1 cellular context compared by ENCODE assay signal in the genomic region with DNA sequence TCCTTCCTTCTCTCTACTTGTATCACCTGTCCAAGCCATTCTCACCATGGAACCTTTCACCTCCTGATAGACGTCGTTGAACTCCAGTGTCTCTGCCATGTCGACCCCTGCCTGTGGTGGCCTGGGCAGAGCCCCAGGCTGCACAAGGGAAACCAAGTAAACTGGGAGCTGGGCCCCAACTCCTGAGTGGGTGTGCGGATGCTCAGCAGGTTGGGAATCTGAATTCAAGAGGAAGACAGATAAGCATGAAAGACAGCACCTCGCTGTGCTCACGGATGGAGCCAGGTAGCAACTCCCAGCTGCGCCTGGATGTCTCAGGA.
TF ChIP-seq lines count a peak whose summit lies in the region.

No MANE protein-coding gene starts in this region.

TF ChIP-seq in IMR-90, 13 proteins besides CTCF, POLR2A, EP300 and RAD21:
- no peak for TF ChIP-seq SMC3 (IDR thresholded peaks at IDR 0.05; ENCODE audit: low read depth, low read length)
- TF ChIP-seq, protein P1, sequence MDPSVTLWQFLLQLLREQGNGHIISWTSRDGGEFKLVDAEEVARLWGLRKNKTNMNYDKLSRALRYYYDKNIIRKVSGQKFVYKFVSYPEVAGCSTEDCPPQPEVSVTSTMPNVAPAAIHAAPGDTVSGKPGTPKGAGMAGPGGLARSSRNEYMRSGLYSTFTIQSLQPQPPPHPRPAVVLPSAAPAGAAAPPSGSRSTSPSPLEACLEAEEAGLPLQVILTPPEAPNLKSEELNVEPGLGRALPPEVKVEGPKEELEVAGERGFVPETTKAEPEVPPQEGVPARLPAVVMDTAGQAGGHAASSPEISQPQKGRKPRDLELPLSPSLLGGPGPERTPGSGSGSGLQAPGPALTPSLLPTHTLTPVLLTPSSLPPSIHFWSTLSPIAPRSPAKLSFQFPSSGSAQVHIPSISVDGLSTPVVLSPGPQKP (IDR thresholded peaks at IDR 0.05; ENCODE audit: borderline replicate concordance, low read depth, low read length), result no peak
- no peak for TF ChIP-seq RFX5 (IDR thresholded peaks at IDR 0.05; ENCODE audit: low read depth, low read length)
- TF ChIP-seq CHD1 (IDR thresholded peaks at IDR 0.05; ENCODE audit: low read depth, low read length), result no peak
- no peak for TF ChIP-seq MAFK (IDR thresholded peaks at IDR 0.05; ENCODE audit: low read depth, low read length)
- no peak for TF ChIP-seq FOS (IDR thresholded peaks at IDR 0.05; ENCODE audit: low read depth, low read length)
- no peak for TF ChIP-seq RCOR1 (IDR thresholded peaks at IDR 0.05; ENCODE audit: insufficient replicate concordance, low read length)
- TF ChIP-seq NFE2L2 (IDR thresholded peaks at IDR 0.05; ENCODE audit: low read depth, low read length), result no peak
- TF ChIP-seq, protein P2, sequence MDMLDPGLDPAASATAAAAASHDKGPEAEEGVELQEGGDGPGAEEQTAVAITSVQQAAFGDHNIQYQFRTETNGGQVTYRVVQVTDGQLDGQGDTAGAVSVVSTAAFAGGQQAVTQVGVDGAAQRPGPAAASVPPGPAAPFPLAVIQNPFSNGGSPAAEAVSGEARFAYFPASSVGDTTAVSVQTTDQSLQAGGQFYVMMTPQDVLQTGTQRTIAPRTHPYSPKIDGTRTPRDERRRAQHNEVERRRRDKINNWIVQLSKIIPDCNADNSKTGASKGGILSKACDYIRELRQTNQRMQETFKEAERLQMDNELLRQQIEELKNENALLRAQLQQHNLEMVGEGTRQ (IDR thresholded peaks at IDR 0.05; ENCODE audit: low read depth, low read length), result no peak
- no peak for TF ChIP-seq MXI1 (IDR thresholded peaks at IDR 0.05; ENCODE audit: borderline replicate concordance, low read depth, low read length)
- no peak for TF ChIP-seq BHLHE40 (IDR thresholded peaks at IDR 0.05; ENCODE audit: low read depth, low read length)
- TF ChIP-seq MAZ (IDR thresholded peaks at IDR 0.05; ENCODE audit: borderline replicate concordance, low read depth, low read length), result no peak
